16 cellular contexts compared by ENCODE assay signal in genomic region chr9:117718701-117719100, GRCh38. TPM values are rescaled to one million over a fixed set of nuclear protein-coding genes. Genes with fewer than 3 reads are reported as not detected.
DNase-seq lines count a peak whose midpoint lies in the region; ATAC-seq and TF ChIP-seq lines count a peak whose summit lies in the region.
"Had no signal": no experiment of that assay in that cellular context is flagged by ENCODE, and none has a peak within 500 bp of the region (broad histone marks: within the 10 kb centered on the region; RNA-seq: fewer than 3 reads in every experiment).

No MANE protein-coding gene starts in this region.

- ATAC-seq in HG03066 (IDR thresholded peaks at IDR 0.05; ENCODE audit: low read depth, unreplicated experiment) (peak; percentile 11), HG02870 (IDR thresholded peaks at IDR 0.05; ENCODE audit: unreplicated experiment) (no peak)
- ATAC-seq: sciatic nerve, WTC11 had no signal

- peak overlapping the region; percentile 72 for H3K27ac ChIP-seq in suprapubic skin
- H3K27ac ChIP-seq: 22Rv1, testis had no signal

- no peak overlapping the region for H3K4me3 ChIP-seq in suprapubic skin
- H3K4me3 ChIP-seq: testis had no signal

- H3K4me1 ChIP-seq in suprapubic skin, result peaks cover 30% of the 10 kb centered on the region
- H3K4me1 ChIP-seq: testis had no signal

- H3K9me3 ChIP-seq in suprapubic skin, result no peaks in the 10 kb centered on the region
- H3K9me3 ChIP-seq: SK-N-SH, testis had no signal

- H3K27me3 ChIP-seq in suprapubic skin, result no peaks in the 10 kb centered on the region
- H3K27me3 ChIP-seq: testis had no signal

- TF ChIP-seq CTCF in suprapubic skin (IDR thresholded peaks at IDR 0.05), result no peak

- DNase-seq in SIG-M5 treated with dmso at 0.1 percent for 504 hours (lab: John Stamatoyannopoulos, UW; ENCODE audit: unreplicated experiment) (peak; percentile 27), SIG-M5 (lab: John Stamatoyannopoulos, UW) (no peak), RPMI7951 (ENCODE audit: low read depth) (peak; percentile 41), suprapubic skin (ENCODE audit: low spot score in 2 of 2) (no peak), D341Med (ENCODE audit: low spot score) (no peak), HK-2 (ENCODE audit: unreplicated experiment) (no peak)
- DNase-seq: DMS 273 treated with DMSO at 0.1 percent for 48 hours, kidney, NCI-H187, SK-N-SH, testis had no signal

- no peak for TF ChIP-seq POLR2A in suprapubic skin (IDR thresholded peaks at IDR 0.05)

- TF ChIP-seq EP300 in suprapubic skin (IDR thresholded peaks at IDR 0.05), result no peak

- WGBS in suprapubic skin, result 55% methylated on average over 2 of the region's 2 CpGs

- H3K36me3 ChIP-seq in suprapubic skin, result peaks cover 8% of the 10 kb centered on the region

RNA-seq across cellular contexts. Expression of gene TLR4, which starts 14.5 kb away (rescaled TPM):
- 15.9 and 21.0 TPM in 2 replicates for total RNA-seq in RPMI7951 (2014; rRNA removed; shearing (Covaris generic))
- 10 to 100 TPM in 1 of 4 donors, 1 to 10 TPM in 3; 3.4 to 10.5 (median 6.5) TPM for total RNA-seq in suprapubic skin

Comparison
In these comparisons a context has a peak if more than half of its experiments do, and no peak if none do; other contexts are left out.
1. DNase-seq: peak in SIG-M5 treated with dmso at 0.1 percent for 504 hours (single experiment) and RPMI7951 (single experiment); none in SIG-M5 (single experiment), suprapubic skin (0 of 2), D341Med (single experiment) and HK-2 (single experiment).